ENCODE assay signal across 8 cellular contexts in genomic region chr2:178195390-178196166, GRCh38. TPM values are rescaled to one million over a fixed set of nuclear protein-coding genes. Genes with fewer than 3 reads are reported as not detected.
DNase-seq lines count a peak whose midpoint lies in the region; ATAC-seq, FAIRE-seq and TF ChIP-seq lines count a peak whose summit lies in the region.

No MANE protein-coding gene starts in this region.

- dilution Hi-C loops in endothelial cell of umbilical vein (cut with MboI; ENCODE audit: extremely low pct_ligation_motif_present, low sequenced_read_pairs): no loop called here

- no peak for TF ChIP-seq CTCF in GM12864 (IDR thresholded peaks at IDR 0.05; ENCODE audit: low read depth, low read length, missing control alignments)
- TF ChIP-seq CTCF in OCI-LY3 (IDR thresholded peaks at IDR 0.05; ENCODE audit: low read depth, low read length): no peak
- no peak for TF ChIP-seq CTCF in endothelial cell of umbilical vein (IDR thresholded peaks at IDR 0.05; ENCODE audit: extremely low read depth in 1 of 2, insufficient read depth in 1 of 2, low read depth in 1 of 2, low read length in 2 of 2)
- no peak for TF ChIP-seq CTCF in ovary (IDR thresholded peaks at IDR 0.05)

- DNase-seq in GM12864 (ENCODE audit: low read depth) (no peak), endothelial cell of umbilical vein (ENCODE audit: low read depth, low spot score) (no peak), ovary (no peak), sciatic nerve (ENCODE audit: low spot score) (no peak), NCI-H2196 (lab: John Stamatoyannopoulos, UW; ENCODE audit: unreplicated experiment) (no peak), DMS153 (lab: John Stamatoyannopoulos, UW) (no peak)

- BruUV-seq in endothelial cell of umbilical vein (replicated peaks; lab: Mats Ljungman, UMichigan): no TSS peak

- H3K27ac ChIP-seq in OCI-LY3 (ENCODE audit: low read length): no peak overlapping the region
- H3K27ac ChIP-seq in endothelial cell of umbilical vein (ENCODE audit: insufficient read depth, low read depth, low read length): no peak overlapping the region
- peak overlapping the region in 1 of 2 donors; percentile 84 for H3K27ac ChIP-seq in ovary

- H3K9me1 ChIP-seq in endothelial cell of umbilical vein (replicated peaks; ENCODE audit: control insufficient read depth, extremely low read depth, insufficient read depth, low read length): no peaks in the 10 kb centered on the region

- 5 to 9% (median 5%) methylated on average over 14 of the region's 14 CpGs for WGBS in ovary, 3 donors

- H2AFZ ChIP-seq in OCI-LY3 (ENCODE audit: low read depth, low read length) (peak overlapping the region; percentile 89), endothelial cell of umbilical vein (ENCODE audit: low read depth, low read length) (peak overlapping the region; percentile 97)

- intact Hi-C loops in endothelial cell of umbilical vein (cut with micrococcal nuclease): loop anchor here (1.0 kb wide), 2 partner anchors 83 to 256 kb away; partner anchors contain the start of genes PJVK, PRKRA and RBM45
- intact Hi-C loops in ovary (cut with DNase I): loop anchor here in 1 of 4 donors (10.0 kb wide), 1 partner anchor 79 kb away; no protein-coding TSS in a partner anchor
- intact Hi-C loops in sciatic nerve (cut with DNase I): no loop called here

- H3K4me1 ChIP-seq in OCI-LY3 (ENCODE audit: low read length) (peaks cover 14% of the 10 kb centered on the region), endothelial cell of umbilical vein (ENCODE audit: control insufficient read depth, extremely low read depth, insufficient read depth, low read length) (peaks cover 8% of the 10 kb centered on the region), ovary (ENCODE audit: insufficient read depth) (no peaks in the 10 kb centered on the region)

- FAIRE-seq in endothelial cell of umbilical vein (lab: Jason Lieb, UNC): peak; percentile 67

- H3K9me3 ChIP-seq in OCI-LY3 (ENCODE audit: insufficient read depth, low read length): no peaks in the 10 kb centered on the region
- H3K9me3 ChIP-seq in endothelial cell of umbilical vein (replicated peaks; ENCODE audit: control insufficient read depth, insufficient read depth, low read length): no peaks in the 10 kb centered on the region
- H3K9me3 ChIP-seq in ovary: no peaks in the 10 kb centered on the region

- CTCF ChIA-PET in endothelial cell of umbilical vein (lab: Charles Lee): interaction anchor here (0.7 to 1.7 kb wide), 14 partner anchors 8 to 224 kb away, joined by 3 to 9 read pairs (median 4); no protein-coding TSS in a partner anchor

- H3K27me3 ChIP-seq in OCI-LY3 (ENCODE audit: low read depth, low read length) (peaks cover 25% of the 10 kb centered on the region), endothelial cell of umbilical vein (ENCODE audit: control insufficient read depth in 2 of 2, insufficient read depth in 2 of 2, low read length in 2 of 2) (peaks cover 11% of the 10 kb centered on the region in 2 experiments), ovary (no peaks in the 10 kb centered on the region)

- no peaks in the 10 kb centered on the region for H4K20me1 ChIP-seq in OCI-LY3 (ENCODE audit: insufficient read depth, low read length)
- H4K20me1 ChIP-seq in endothelial cell of umbilical vein (replicated peaks; ENCODE audit: control insufficient read depth, extremely low read depth, insufficient read depth, low read length): no peaks in the 10 kb centered on the region

- H3K4me2 ChIP-seq in OCI-LY3 (ENCODE audit: low read length) (peak overlapping the region; percentile 92), endothelial cell of umbilical vein (ENCODE audit: insufficient read depth, low read length) (peak overlapping the region; percentile 82)

- H3K36me3 ChIP-seq in OCI-LY3 (replicated peaks; ENCODE audit: low read depth, low read length) (no peaks in the 10 kb centered on the region), endothelial cell of umbilical vein (ENCODE audit: control insufficient read depth in 2 of 2, extremely low read depth in 1 of 2, insufficient read depth in 2 of 2, low read length in 2 of 2) (no peaks in the 10 kb centered on the region), ovary (no peaks in the 10 kb centered on the region)

- peak overlapping the region; percentile 68 for H3K4me3 ChIP-seq in GM12864 (ENCODE audit: low read depth, low read length)
- H3K4me3 ChIP-seq in OCI-LY3 (ENCODE audit: low read length): peak overlapping the region; percentile 88
- peak overlapping the region; percentile 48 to 79 (median 70) for H3K4me3 ChIP-seq in endothelial cell of umbilical vein (replicated peaks in 1 of 3; ENCODE audit: insufficient read depth in 1 of 3, low read depth in 1 of 3, low read length in 3 of 3)
- peak overlapping the region; percentile 51 for H3K4me3 ChIP-seq in ovary

- TF ChIP-seq POLR2A in endothelial cell of umbilical vein (IDR thresholded peaks at IDR 0.05; ENCODE audit: low read depth, low read length) (no peak), ovary (IDR thresholded peaks at IDR 0.05) (no peak)

- ATAC-seq in sciatic nerve: no peak
- no peak for ATAC-seq in HG03039 (IDR thresholded peaks at IDR 0.05; ENCODE audit: unreplicated experiment)

- POLR2A ChIA-PET in endothelial cell of umbilical vein (lab: Charles Lee): no interaction called here

- H3K79me2 ChIP-seq in OCI-LY3 (ENCODE audit: low read length): no peaks in the 10 kb centered on the region
- no peaks in the 10 kb centered on the region for H3K79me2 ChIP-seq in endothelial cell of umbilical vein (ENCODE audit: control insufficient read depth, insufficient read depth, low read length)

- H3K9ac ChIP-seq in OCI-LY3 (ENCODE audit: low read length) (peak overlapping the region; percentile 65), endothelial cell of umbilical vein (replicated peaks; ENCODE audit: extremely low read depth, insufficient read depth, low read length) (no peak overlapping the region)

- no peak for TF ChIP-seq EP300 in ovary (IDR thresholded peaks at IDR 0.05)

TF ChIP-seq in endothelial cell of umbilical vein, 7 proteins besides CTCF, POLR2A, EP300 and RAD21:
- TF ChIP-seq MAX (IDR thresholded peaks at IDR 0.05; ENCODE audit: insufficient read depth, insufficient read length): no peak
- no peak for TF ChIP-seq FOS (IDR thresholded peaks at IDR 0.05; ENCODE audit: borderline replicate concordance, insufficient read depth, low read length)
- TF ChIP-seq JUN (IDR thresholded peaks at IDR 0.05; ENCODE audit: borderline replicate concordance, insufficient read depth, insufficient read length, low read depth): no peak
- no peak for TF ChIP-seq POLR2AphosphoS5 (IDR thresholded peaks at IDR 0.05; ENCODE audit: insufficient read depth, low read depth, low read length)
- TF ChIP-seq GATA2 (IDR thresholded peaks at IDR 0.05; ENCODE audit: insufficient read depth, insufficient read length, low read depth, low read length): no peak
- no peak for TF ChIP-seq EZH2 (IDR thresholded peaks at IDR 0.05; ENCODE audit: borderline replicate concordance, low read depth, low read length, severe bottlenecking)
- no peak for TF ChIP-seq MYC (IDR thresholded peaks at IDR 0.05; ENCODE audit: low read depth, low read length)
TF ChIP-seq in endothelial cell of umbilical vein: peak in this region for 0.

RNA-seq across cellular contexts. Expression of gene OSBPL6, which starts 1.3 kb away (rescaled TPM):
- total RNA-seq in endothelial cell of umbilical vein (2.3 TPM in 2 replicates), ovary (1 to 10 TPM in 6 of 7 donors, under 1 TPM in 1; 0.60 to 5.2 (median 1.7) TPM), sciatic nerve (1.8 TPM)
- polyA plus RNA-seq in endothelial cell of umbilical vein (1.5 and 1.6 TPM in 2 replicates), ovary (1 to 10 TPM in 1 of 2 donors, under 1 TPM in 1; 0.67 to 7.4 TPM)
- polyA plus RNA-seq in endothelial cell of umbilical vein (2011; cell fraction: cytosol; rRNA removed): 2.3 and 2.4 TPM in 2 replicates
- polyA plus RNA-seq in endothelial cell of umbilical vein (2011; cell fraction: nucleus; rRNA removed): 4.2 and 5.1 TPM in 2 replicates
- 6.1 and 6.7 TPM in 2 replicates for polyA plus RNA-seq in endothelial cell of umbilical vein (2012)
- polyA minus RNA-seq in endothelial cell of umbilical vein: 2.8 and 3.1 TPM in 2 replicates
- 2.0 TPM for polyA minus RNA-seq in endothelial cell of umbilical vein (2011; cell fraction: cytosol; rRNA and poly(A)+ RNA removed)
- 7.1 and 10.0 TPM in 2 replicates for polyA minus RNA-seq in endothelial cell of umbilical vein (2011; cell fraction: nucleus; rRNA and poly(A)+ RNA removed)
